Comparison of ENCODE assay signal across 20 cellular contexts in genomic region chr17:76130473-76130872, GRCh38. TPM values are rescaled to one million over a fixed set of nuclear protein-coding genes. Genes with fewer than 3 reads are reported as not detected.
"Had no signal": no experiment of that assay in that cellular context is flagged by ENCODE, and none has a peak within 500 bp of the region (broad histone marks: within the 10 kb centered on the region; RNA-seq: fewer than 3 reads in every experiment).

No MANE protein-coding gene starts in this region.

- H3K4me3 Mint-ChIP-seq: activated CD4-positive, alpha-beta T cell treated with anti-CD3 and anti-CD28 coated beads, Interleukin-2, amount 10 ng/mL, durations not matched to agents 7 days and 5 days; activated T-helper 1 cell treated with anti-CD3 and anti-CD28 coated beads, Interleukin-12 subunit alpha, Interleukin-12 subunit beta, Interleukin-2, Interleukin-4 antibody, amounts not matched to agents 30 ng/mL and 10 ng/mL and 1 ng/mL, durations not matched to agents 14 hours and 24 hours and 36 hours; central memory CD8-positive, alpha-beta T cell; stimulated activated naive CD8-positive, alpha-beta T cell treated with anti-CD3 and anti-CD28 coated beads, Interleukin-15, amount 100 ng/mL, for 72 hours had no signal

- H3K27me3 Mint-ChIP-seq: activated CD4-positive, alpha-beta T cell treated with anti-CD3 and anti-CD28 coated beads, Interleukin-2, amount 10 ng/mL, durations not matched to agents 7 days and 5 days; central memory CD8-positive, alpha-beta T cell; stimulated activated naive CD8-positive, alpha-beta T cell treated with anti-CD3 and anti-CD28 coated beads, Interleukin-15, amount 100 ng/mL, for 72 hours had no signal

- H3K4me3 ChIP-seq: upper lobe of left lung had no signal

- DNase-seq: activated CD4-positive, alpha-beta T cell treated with anti-CD3 and anti-CD28 coated beads, Interleukin-2, amount 10 ng/mL, durations not matched to agents 7 days and 5 days; activated CD4-positive, CD25-positive, alpha-beta regulatory T cell; anterior cingulate cortex; brain microvascular endothelial cell; cortex of kidney; effector memory CD4-positive, alpha-beta T cell; foreskin keratinocyte; glutamatergic neuron; hypothalamus; stimulated activated naive CD8-positive, alpha-beta T cell treated with anti-CD3 and anti-CD28 coated beads, Interleukin-15, amount 100 ng/mL, for 72 hours; T-helper 2 cell; upper lobe of left lung had no signal

- H3K27me3 ChIP-seq: upper lobe of left lung had no signal

- ATAC-seq: foreskin keratinocyte; sciatic nerve; stimulated activated naive CD8-positive, alpha-beta T cell treated with anti-CD3 and anti-CD28 coated beads, Interleukin-15, amount 100 ng/mL, for 72 hours had no signal

- H3K36me3 ChIP-seq: brain microvascular endothelial cell, upper lobe of left lung had no signal

- H3K9me3 ChIP-seq: upper lobe of left lung had no signal

- H3K9me3 Mint-ChIP-seq: activated CD4-positive, alpha-beta T cell treated with anti-CD3 and anti-CD28 coated beads, Interleukin-2, amount 10 ng/mL, durations not matched to agents 7 days and 5 days; activated T-helper 1 cell treated with anti-CD3 and anti-CD28 coated beads, Interleukin-12 subunit alpha, Interleukin-12 subunit beta, Interleukin-2, Interleukin-4 antibody, amounts not matched to agents 30 ng/mL and 10 ng/mL and 1 ng/mL, durations not matched to agents 14 hours and 24 hours and 36 hours; central memory CD8-positive, alpha-beta T cell; stimulated activated naive CD8-positive, alpha-beta T cell treated with anti-CD3 and anti-CD28 coated beads, Interleukin-15, amount 100 ng/mL, for 72 hours had no signal

- H3K27ac Mint-ChIP-seq: activated T-helper 1 cell treated with anti-CD3 and anti-CD28 coated beads, Interleukin-12 subunit alpha, Interleukin-12 subunit beta, Interleukin-2, Interleukin-4 antibody, amounts not matched to agents 30 ng/mL and 10 ng/mL and 1 ng/mL, durations not matched to agents 14 hours and 24 hours and 36 hours had no signal

RNA-seq across cellular contexts. Expression of gene FOXJ1, which starts 10.6 kb away (rescaled TPM):
- total RNA-seq: activated T-helper 1 cell treated with anti-CD3 and anti-CD28 coated beads, Interleukin-12 subunit alpha, Interleukin-12 subunit beta, Interleukin-2, Interleukin-4 antibody, amounts not matched to agents 30 ng/mL and 10 ng/mL and 1 ng/mL, durations not matched to agents 14 hours and 24 hours and 36 hours; myocyte; pulmonary artery endothelial cell had no signal

RNA-seq across cellular contexts. Expression of gene ZACN, which starts 51.5 kb away (rescaled TPM):
- total RNA-seq: foreskin keratinocyte, lower leg skin, myocyte, osteocyte, pulmonary artery endothelial cell, sciatic nerve, temporal lobe, upper lobe of left lung had no signal

RNA-seq across cellular contexts. Expression of gene GALR2, which starts 55.9 kb away (rescaled TPM):
- total RNA-seq: myocyte, osteocyte, pulmonary artery endothelial cell, sciatic nerve, temporal lobe had no signal
